In the genomic region with DNA sequence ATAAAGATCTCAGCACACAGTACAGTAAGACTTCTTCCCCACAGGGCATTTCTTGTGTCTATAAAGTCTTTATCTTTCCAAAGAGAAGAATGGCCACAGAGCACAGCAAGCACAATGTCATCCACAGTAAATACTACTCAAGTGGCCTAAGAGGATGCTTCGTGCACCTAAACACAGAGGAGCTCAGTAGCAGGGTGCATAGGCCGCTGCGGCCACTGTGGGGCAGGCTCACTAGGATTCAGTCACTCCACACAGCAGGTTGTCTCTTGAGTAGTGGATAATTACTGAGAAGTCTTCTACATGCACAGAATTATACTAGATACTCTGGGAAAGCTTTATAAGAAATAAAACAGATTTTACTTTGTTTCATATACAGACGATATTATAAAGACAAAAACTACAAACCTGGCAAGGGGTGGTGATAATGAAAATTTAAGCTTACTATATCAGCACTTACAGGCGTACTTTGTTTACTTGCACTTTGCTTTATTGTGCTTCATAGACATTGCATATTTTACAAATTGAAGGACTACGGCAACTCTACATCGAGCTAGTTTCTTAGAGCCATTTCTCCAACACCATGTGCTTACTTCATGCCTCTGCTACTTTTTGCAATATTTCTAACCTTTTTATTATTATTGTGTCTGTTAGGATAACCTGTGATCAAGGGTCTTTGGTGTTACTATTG, we compare ENCODE assay signal across 8 cellular contexts.
DNase-seq lines count a peak whose midpoint lies in the region; ATAC-seq and TF ChIP-seq lines count a peak whose summit lies in the region.

No MANE protein-coding gene starts in this region.

- no peaks in the 10 kb centered on the region for H3K27me3 ChIP-seq in cardiac muscle cell

- no peak overlapping the region for H3K27ac ChIP-seq in cardiac muscle cell

- peak overlapping the region in 1 of 2 donors; percentile 3 for H3K4me3 Mint-ChIP-seq in stimulated activated naive CD8-positive, alpha-beta T cell treated with anti-CD3 and anti-CD28 coated beads, Interleukin-15, amount 100 ng/mL, for 72 hours

- DNase-seq in stimulated activated naive CD8-positive, alpha-beta T cell treated with anti-CD3 and anti-CD28 coated beads, Interleukin-15, amount 100 ng/mL, for 72 hours: no peak
- DNase-seq in stimulated activated naive CD8-positive, alpha-beta T cell treated with anti-CD3 and anti-CD28 coated beads, Interleukin-15, Interleukin-2, amounts not matched to agents 100 U/mL and 50 U/mL, for 24 hours: no peak
- peak; percentile 1 for DNase-seq in NCI-H82 treated with DMSO at 0.1 percent for 48 hours (lab: John Stamatoyannopoulos, UW; ENCODE audit: unreplicated experiment)
- DNase-seq in cardiac muscle cell (ENCODE audit: low read depth in 1 of 2, low spot score in 1 of 2): peak in 1 of 2 donors; percentile 70
- no peak for DNase-seq in activated naive CD4-positive, alpha-beta T cell treated with Interleukin-2 at 50 U/mL for 16 hours
- no peak for DNase-seq in GDM1 (lab: John Stamatoyannopoulos, UW)

- peak; percentile 21 for TF ChIP-seq CTCF in cardiac muscle cell (IDR thresholded peaks at IDR 0.05; ENCODE audit: low read depth, low read length)

- no peaks in the 10 kb centered on the region for H3K9me3 Mint-ChIP-seq in stimulated activated naive CD8-positive, alpha-beta T cell treated with anti-CD3 and anti-CD28 coated beads, Interleukin-15, amount 100 ng/mL, for 72 hours

- H3K9me3 ChIP-seq in cardiac muscle cell (ENCODE audit: low read depth): no peaks in the 10 kb centered on the region

- peaks cover 21% of the 10 kb centered on the region for H3K4me1 ChIP-seq in cardiac muscle cell (ENCODE audit: low read depth)

- peak; percentile 51 for ATAC-seq in stimulated activated naive CD8-positive, alpha-beta T cell treated with anti-CD3 and anti-CD28 coated beads, Interleukin-15, amount 100 ng/mL, for 72 hours
- no peak for ATAC-seq in stimulated activated naive CD8-positive, alpha-beta T cell treated with anti-CD3 and anti-CD28 coated beads, Interleukin-15, Interleukin-2, amounts not matched to agents 100 U/mL and 50 U/mL, for 24 hours
- ATAC-seq in GM21423 (IDR thresholded peaks at IDR 0.05; ENCODE audit: unreplicated experiment): no peak
- no peak for ATAC-seq in GM19023 (IDR thresholded peaks at IDR 0.05; ENCODE audit: unreplicated experiment)

- no peaks in the 10 kb centered on the region for H3K27me3 Mint-ChIP-seq in stimulated activated naive CD8-positive, alpha-beta T cell treated with anti-CD3 and anti-CD28 coated beads, Interleukin-15, amount 100 ng/mL, for 72 hours

- no peak overlapping the region for H3K27ac Mint-ChIP-seq in stimulated activated naive CD8-positive, alpha-beta T cell treated with anti-CD3 and anti-CD28 coated beads, Interleukin-15, amount 100 ng/mL, for 72 hours

- H3K36me3 ChIP-seq in cardiac muscle cell: no peaks in the 10 kb centered on the region

- H3K4me3 ChIP-seq in cardiac muscle cell: no peak overlapping the region

- peaks cover 25% of the 10 kb centered on the region for H3K4me1 Mint-ChIP-seq in stimulated activated naive CD8-positive, alpha-beta T cell treated with anti-CD3 and anti-CD28 coated beads, Interleukin-15, amount 100 ng/mL, for 72 hours
